ENCODE assay signal across 8 cellular contexts in the genomic region with DNA sequence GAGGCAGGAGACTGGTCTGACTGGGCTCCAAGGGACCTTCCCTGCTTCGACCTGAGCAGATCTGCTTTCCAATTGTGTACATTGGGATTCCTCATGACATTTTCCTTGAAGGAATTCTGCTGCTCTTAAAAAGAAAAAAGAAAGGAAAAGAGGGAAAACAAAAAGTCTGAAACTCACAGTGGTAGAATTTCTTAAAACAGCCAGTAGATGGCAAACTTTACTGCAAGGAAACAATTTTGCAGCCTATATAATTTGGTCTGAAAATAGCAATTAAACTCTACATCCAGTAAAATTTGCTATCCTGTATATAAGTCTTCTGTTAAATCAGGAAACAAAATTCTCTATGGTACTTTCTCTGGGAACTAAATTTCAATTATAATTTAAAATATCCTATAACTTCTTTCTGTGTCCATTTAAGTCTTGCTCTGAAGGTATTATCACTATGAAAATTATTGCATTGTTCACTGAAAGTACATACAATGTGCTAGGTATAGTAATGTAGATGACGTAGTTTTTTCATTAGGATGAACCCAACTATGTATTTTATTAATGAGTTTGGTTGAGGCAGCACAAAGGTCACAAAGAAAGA. TPM values are rescaled to one million over a fixed set of nuclear protein-coding genes. Genes with fewer than 3 reads are reported as not detected.
DNase-seq lines count a peak whose midpoint lies in the region; ATAC-seq, FAIRE-seq and TF ChIP-seq lines count a peak whose summit lies in the region.

No MANE protein-coding gene starts in this region.

- H3K27me3 Mint-ChIP-seq in neural crest cell (ENCODE audit: low read depth): no peaks in the 10 kb centered on the region

- peak; percentile 18 for DNase-seq in HT-29 (ENCODE audit: low spot score)
- DNase-seq in astrocyte of the hippocampus (ENCODE audit: low read depth, low spot score): peak; percentile 32
- DNase-seq in neural crest cell (ENCODE audit: low read depth, low spot score): no peak
- no peak for DNase-seq in AG08396 (ENCODE audit: low spot score)
- no peak for DNase-seq in left colon
- DNase-seq in activated naive CD4-positive, alpha-beta T cell treated with Interleukin-2 at 50 U/mL for 16 hours: no peak

- no peaks in the 10 kb centered on the region for H3K9me3 Mint-ChIP-seq in neural crest cell

- peak; percentile 92 for FAIRE-seq in G401.6 (lab: Jason Lieb, UNC)

- no peak overlapping the region for H3K27ac Mint-ChIP-seq in neural crest cell (ENCODE audit: unreplicated experiment)

- intact Hi-C loops in left colon (cut with DNase I, micrococcal nuclease): no loop called here

- no peaks in the 10 kb centered on the region for H3K4me1 Mint-ChIP-seq in neural crest cell

- ATAC-seq in left colon: no peak
- no peak for ATAC-seq in HG03139 (IDR thresholded peaks at IDR 0.05; ENCODE audit: unreplicated experiment)

- H3K36me3 Mint-ChIP-seq in neural crest cell (ENCODE audit: low read depth): no peaks in the 10 kb centered on the region

- peak; percentile 78 for TF ChIP-seq CTCF in neural crest cell (conservative IDR thresholded peaks at IDR 0.05)

- H3K4me3 Mint-ChIP-seq in neural crest cell: no peak overlapping the region

RNA-seq across cellular contexts. Expression of a gene that starts 59.8 kb away (rescaled TPM):
- total RNA-seq in HT-29 (2014; rRNA removed; shearing (Covaris generic)): not detected in 2 replicates
- total RNA-seq in neural crest cell (1.8 and 1.9 TPM in 2 replicates), left colon (under 1 TPM in 1 of 2 donors, not detected in 1; 0.11 TPM)

Comparison
In these comparisons a context has a peak if more than half of its experiments do, and no peak if none do; other contexts are left out.
1. DNase-seq: peak in HT-29 (single experiment) and astrocyte of the hippocampus (single experiment); none in neural crest cell (single experiment), AG08396 (single experiment), left colon (0 of 2) and activated naive CD4-positive, alpha-beta T cell treated with Interleukin-2 at 50 U/mL for 16 hours (single experiment).